6 cellular contexts compared by ENCODE assay signal in genomic region chr14:19482093-19482492, GRCh38. TPM values are rescaled to one million over a fixed set of nuclear protein-coding genes. Genes with fewer than 3 reads are reported as not detected.
"Had no signal": no experiment of that assay in that cellular context is flagged by ENCODE, and none has a peak within 500 bp of the region (broad histone marks: within the 10 kb centered on the region; RNA-seq: fewer than 3 reads in every experiment).

No MANE protein-coding gene starts in this region.

RNA-seq across cellular contexts. Expression of gene POTEG, which starts 48.0 kb away (rescaled TPM):
- total RNA-seq: GM23248, GM23338, H1, H7, H9, HFFc6 had no signal
- polyA plus RNA-seq: GM23248, GM23338, H1 had no signal
